Comparison of ENCODE assay signal across 22 cellular contexts in genomic region chr10:24494236-24494635, GRCh38.
DNase-seq lines count a peak whose midpoint lies in the region; ATAC-seq, FAIRE-seq and TF ChIP-seq lines count a peak whose summit lies in the region.
"Had no signal": no experiment of that assay in that cellular context is flagged by ENCODE, and none has a peak within 500 bp of the region (broad histone marks: within the 10 kb centered on the region; RNA-seq: fewer than 3 reads in every experiment).

No MANE protein-coding gene starts in this region.

- no peak overlapping the region for H2AFZ ChIP-seq in mammary epithelial cell (ENCODE audit: low read depth, low read length)

- intact Hi-C loops in mammary epithelial cell (cut with micrococcal nuclease) = no loop called here

- H3K4me1 ChIP-seq in mammary epithelial cell (ENCODE audit: insufficient read depth, low read length) = peaks cover 19% of the 10 kb centered on the region
- H3K4me1 ChIP-seq: SJSA1 had no signal

- peaks cover 48% of the 10 kb centered on the region for H3K36me3 Mint-ChIP-seq in mesothelial cell of epicardium

- dilution Hi-C loops in mammary epithelial cell (cut with HindIII; ENCODE audit: low sequenced_read_pairs) = no loop called here

- ATAC-seq in HG02870 (IDR thresholded peaks at IDR 0.05; ENCODE audit: unreplicated experiment) = no peak
- ATAC-seq in GM18505 (IDR thresholded peaks at IDR 0.05; ENCODE audit: unreplicated experiment) = no peak

- peaks cover 5% of the 10 kb centered on the region for H3K36me3 ChIP-seq in mammary epithelial cell (ENCODE audit: insufficient read depth, low read length)
- peaks cover 16% of the 10 kb centered on the region for H3K36me3 ChIP-seq in bronchial epithelial cell (ENCODE audit: control insufficient read depth, insufficient read depth, low read length)
- H3K36me3 ChIP-seq: SJSA1 had no signal

- H3K9me3 Mint-ChIP-seq in mesothelial cell of epicardium = no peaks in the 10 kb centered on the region

- no peaks in the 10 kb centered on the region for H3K9me3 ChIP-seq in mammary epithelial cell (replicated peaks; ENCODE audit: insufficient read depth, low read length)
- H3K9me3 ChIP-seq: BLaER1 treated with 17β-estradiol and CSF1 and Interleukin-3, amounts not matched to agents 10 nM and 100 nM; SJSA1 had no signal

- peak; percentile 84 for FAIRE-seq in bronchial epithelial cell (lab: Jason Lieb, UNC)
- FAIRE-seq: A204.1, GM12891 had no signal

- no peak for TF ChIP-seq POLR2A in GM18505 (IDR thresholded peaks at IDR 0.05; ENCODE audit: borderline replicate concordance, extremely low read depth, insufficient read depth, insufficient read length)

- 64% methylated on average over 8 of the region's 8 CpGs for WGBS in mammary epithelial cell (ENCODE audit: low coverage, missing lambda C conversion rate)

- in situ Hi-C loops in T47D (cut with HindIII; ENCODE audit: low pct_unique_long_range_greater_than_20kb, low sequenced_read_pairs) = no loop called here
- in situ Hi-C loops in mammary epithelial cell (cut with MboI; ENCODE audit: low sequenced_read_pairs in 2 of 2) = no loop called here

- CTCF ChIA-PET in mammary epithelial cell (lab: Charles Lee; ENCODE audit: low non-redundant PET) = no interaction called here

- H3K27ac Mint-ChIP-seq in mesothelial cell of epicardium = peak overlapping the region; percentile 17

- no peak overlapping the region for H3K9ac ChIP-seq in mammary epithelial cell (ENCODE audit: insufficient read depth, low read length)
- H3K9ac ChIP-seq: BLaER1 treated with 17β-estradiol and CSF1 and Interleukin-3, amounts not matched to agents 10 nM and 100 nM had no signal

- no TSS peak for BruUV-seq in mammary epithelial cell (replicated peaks; lab: Mats Ljungman, UMichigan)

- H3K4me2 ChIP-seq in mammary epithelial cell (ENCODE audit: insufficient read depth, low read depth, low read length) = no peak overlapping the region
- H3K4me2 ChIP-seq: BLaER1 treated with 17β-estradiol and CSF1 and Interleukin-3, amounts not matched to agents 10 nM and 100 nM had no signal

- no peaks in the 10 kb centered on the region for H3K27me3 Mint-ChIP-seq in mesothelial cell of epicardium (ENCODE audit: low read depth)

- no peaks in the 10 kb centered on the region for H4K20me1 ChIP-seq in mammary epithelial cell (ENCODE audit: insufficient read depth, low read length)

- no peak overlapping the region for H3K4me3 Mint-ChIP-seq in mesothelial cell of epicardium

- peaks cover 18% of the 10 kb centered on the region for H3K79me2 ChIP-seq in mammary epithelial cell (ENCODE audit: insufficient read depth, low read length)

- H3K4me1 Mint-ChIP-seq in mesothelial cell of epicardium = peaks cover 8% of the 10 kb centered on the region

- H3K4me3 ChIP-seq in mammary epithelial cell (replicated peaks in 1 of 3; ENCODE audit: insufficient read depth in 1 of 3, low read depth in 2 of 3, low read length in 3 of 3) (no peak overlapping the region), bronchial epithelial cell (ENCODE audit: low read depth, low read length) (no peak overlapping the region)
- H3K4me3 ChIP-seq: BLaER1 treated with 17β-estradiol and CSF1 and Interleukin-3, amounts not matched to agents 10 nM and 100 nM; SJSA1 had no signal

- no peak for TF ChIP-seq CTCF in mammary epithelial cell (conservative IDR thresholded peaks at IDR 0.05 in 1 of 2, IDR thresholded peaks at IDR 0.05 in 1 of 2; ENCODE audit: extremely low read depth in 1 of 2, insufficient read depth in 1 of 2, low read depth in 1 of 2, low read length in 2 of 2)
- TF ChIP-seq CTCF in bronchial epithelial cell (IDR thresholded peaks at IDR 0.05; ENCODE audit: insufficient read depth, low read length, severe bottlenecking) = no peak
- TF ChIP-seq CTCF in mesothelial cell of epicardium (IDR thresholded peaks at IDR 0.05; ENCODE audit: unreplicated experiment) = no peak

- no peaks in the 10 kb centered on the region for H3K27me3 ChIP-seq in mammary epithelial cell (ENCODE audit: insufficient read depth, low read length)
- H3K27me3 ChIP-seq in bronchial epithelial cell (ENCODE audit: control insufficient read depth, insufficient read depth, low read length) = no peaks in the 10 kb centered on the region
- H3K27me3 ChIP-seq: BLaER1 treated with 17β-estradiol and CSF1 and Interleukin-3, amounts not matched to agents 10 nM and 100 nM; SJSA1 had no signal

- H3K27ac ChIP-seq in mammary epithelial cell (ENCODE audit: insufficient read depth, low read depth, low read length) = no peak overlapping the region
- H3K27ac ChIP-seq: BLaER1 treated with 17β-estradiol and CSF1 and Interleukin-3, amounts not matched to agents 10 nM and 100 nM; SJSA1 had no signal

- DNase-seq in T47D (ENCODE audit: low read depth in 1 of 2, low spot score in 1 of 2) (peak; percentile 19 to 86), mammary epithelial cell (no peak), bronchial epithelial cell (ENCODE audit: low read depth) (no peak), mesothelial cell of epicardium (ENCODE audit: low spot score in 2 of 2, unreplicated experiment in 2 of 2) (no peak), epidermal melanocyte (ENCODE audit: insufficient read length, low spot score) (no peak), dermis blood vessel endothelial cell (no peak)
- DNase-seq: DMS 273 treated with DMSO at 0.1 percent for 48 hours, GF-D8, IMR-90, Karpas-422, NCI-H1105, NCI-H1694 treated with DMSO at 0.1 percent for 48 hours, NCI-H226, NCI-H69, OCI-M1, RPMI8226 had no signal

Comparison
In these comparisons a context has a peak if more than half of its experiments do, and no peak if none do; other contexts are left out.
1. DNase-seq: peak in T47D (2 of 2); none in mammary epithelial cell (single experiment), bronchial epithelial cell (single experiment), mesothelial cell of epicardium (0 of 2), epidermal melanocyte (single experiment) and dermis blood vessel endothelial cell (single experiment).